ENCODE assay signal across 9 cellular contexts in the genomic region with DNA sequence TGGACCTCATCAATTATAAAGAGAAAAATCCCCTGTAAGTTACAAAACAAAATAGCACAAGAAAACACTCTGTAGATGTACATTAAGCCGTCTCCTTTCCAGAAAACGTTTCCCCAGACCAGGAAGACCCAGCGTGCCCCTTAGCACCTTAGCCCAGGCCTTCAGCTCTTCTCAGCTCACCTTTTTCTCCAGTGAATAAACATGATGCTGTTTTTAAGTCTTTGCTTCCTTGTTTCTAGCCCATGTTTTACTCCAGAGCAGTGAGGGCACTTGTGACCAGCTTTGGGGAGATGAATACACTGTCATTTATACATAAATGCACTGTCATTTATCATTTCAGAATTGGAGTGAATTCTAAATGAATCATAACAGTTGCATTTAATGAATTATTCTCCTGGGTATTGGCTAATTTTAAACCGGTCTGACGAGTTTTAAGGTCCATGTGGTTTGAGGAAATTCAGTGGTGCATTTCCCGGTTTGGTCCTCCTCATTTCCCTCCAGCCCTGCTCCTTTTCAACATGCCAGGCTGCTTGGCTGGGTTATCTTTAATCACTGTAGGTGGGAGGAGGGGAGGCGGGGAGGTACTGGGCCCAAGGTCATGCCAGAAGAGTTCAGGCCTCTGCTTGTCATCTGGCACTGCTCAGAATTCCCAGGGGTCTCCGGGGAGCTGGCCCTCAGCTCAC. TPM values are rescaled to one million over a fixed set of nuclear protein-coding genes. Genes with fewer than 3 reads are reported as not detected.
A peak's percentile ranks its signal among the peaks of the same experiment; 100 is the strongest.
DNase-seq lines count a peak whose midpoint lies in the region; ATAC-seq and TF ChIP-seq lines count a peak whose summit lies in the region.
"Had no signal": no experiment of that assay in that cellular context is flagged by ENCODE, and none has a peak within 500 bp of the region (broad histone marks: within the 10 kb centered on the region; RNA-seq: fewer than 3 reads in every experiment).

No MANE protein-coding gene starts in this region.

- TF ChIP-seq CTCF in left ventricle myocardium inferior (IDR thresholded peaks at IDR 0.05; ENCODE audit: borderline replicate concordance) (no peak), WTC11 (IDR thresholded peaks at IDR 0.05) (no peak)

- peak overlapping the region; percentile 8 for H3K4me2 ChIP-seq in GM23248 (ENCODE audit: unreplicated experiment)

- ATAC-seq in sciatic nerve (peak; percentile 36), GM21717 (IDR thresholded peaks at IDR 0.05; ENCODE audit: unreplicated experiment) (no peak), WTC11 (no peak)

- H3K27ac ChIP-seq in GM23248 (peak overlapping the region; percentile 22), left ventricle myocardium inferior (replicated peaks) (peak overlapping the region; percentile 45)
- H3K27ac ChIP-seq: spleen had no signal

- peak overlapping the region; percentile 14; the same call in 1 of the 2 replicates for H3K9ac ChIP-seq in GM23248

- H3K36me3 Mint-ChIP-seq in WTC11, result no peaks in the 10 kb centered on the region

- H3K9me2 ChIP-seq in GM23248 (ENCODE audit: insufficient read depth), result peaks cover 4% of the 10 kb centered on the region; the same call in 1 of the 2 replicates

- WGBS in GM23248 (ENCODE audit: low coverage in 1 of 2, low lambda C conversion rate in 2 of 2, missing lambda C conversion rate in 2 of 2), 2 experiments, result 20 to 27% methylated on average over 7 to 8 of the region's 8 CpGs

- H3K4me1 ChIP-seq in GM23248 (ENCODE audit: insufficient read depth), result peaks cover 23% of the 10 kb centered on the region
- peaks cover 31% of the 10 kb centered on the region for H3K4me1 ChIP-seq in left ventricle myocardium inferior

- CTCF ChIA-PET in HEK293T (lab: Yijun Ruan, JAX), result no interaction called here
- CTCF ChIA-PET in WTC11 (lab: Charles Lee), result interaction anchor here (1.4 kb wide), 1 partner anchor 103 kb away, joined by 4 read pairs; no protein-coding TSS in a partner anchor

- no peaks in the 10 kb centered on the region for H3K9me3 Mint-ChIP-seq in WTC11

- POLR2A ChIA-PET in HEK293T (lab: Yijun Ruan, JAX) (no interaction called here), WTC11 (lab: Charles Lee) (no interaction called here)

- peaks cover 87% of the 10 kb centered on the region for H3K79me2 ChIP-seq in GM23248 (ENCODE audit: insufficient read depth)

- intact Hi-C loops in left ventricle myocardium inferior (cut with micrococcal nuclease), result no loop called here
- intact Hi-C loops in sciatic nerve (cut with DNase I), result no loop called here

- H3K4me1 Mint-ChIP-seq in WTC11, result peaks cover 21% of the 10 kb centered on the region

- DNase-seq in GM23248 (peak; percentile 63), SK-N-DZ (ENCODE audit: low spot score) (peak; percentile 90), left ventricle myocardium inferior (peak; percentile 29), sciatic nerve (ENCODE audit: low spot score) (no peak), HEK293T (ENCODE audit: extremely low spot score) (no peak), T-helper 2 cell (no peak), WTC11 (ENCODE audit: low spot score) (no peak)
- DNase-seq: spleen had no signal

- H3F3A ChIP-seq in GM23248 (ENCODE audit: insufficient read depth), result peaks cover 20% of the 10 kb centered on the region; the same call in 1 of the 2 replicates

- H3K27ac Mint-ChIP-seq in WTC11, result no peak overlapping the region

- no peaks in the 10 kb centered on the region for H4K20me1 ChIP-seq in GM23248 (ENCODE audit: insufficient read depth)

- no peak overlapping the region for H3K4me3 Mint-ChIP-seq in WTC11

- no peaks in the 10 kb centered on the region for H3K36me3 ChIP-seq in GM23248 (ENCODE audit: low read depth)
- no peaks in the 10 kb centered on the region for H3K36me3 ChIP-seq in left ventricle myocardium inferior
- H3K36me3 ChIP-seq: spleen had no signal

- no peaks in the 10 kb centered on the region; the same call in 1 of the 2 replicates for H3K27me3 Mint-ChIP-seq in WTC11 (ENCODE audit: low read depth)

- H3K27me3 ChIP-seq in GM23248 (replicated peaks; ENCODE audit: insufficient read depth) (no peaks in the 10 kb centered on the region), left ventricle myocardium inferior (ENCODE audit: low read depth) (no peaks in the 10 kb centered on the region)
- H3K27me3 ChIP-seq: spleen had no signal

- H3K9me3 ChIP-seq in GM23248 (ENCODE audit: low read depth), result no peaks in the 10 kb centered on the region
- H3K9me3 ChIP-seq in left ventricle myocardium inferior (replicated peaks), result no peaks in the 10 kb centered on the region
- H3K9me3 ChIP-seq: spleen had no signal

- H3K4me3 ChIP-seq in GM23248, result no peak overlapping the region
- H3K4me3 ChIP-seq in left ventricle myocardium inferior, result no peak overlapping the region
- H3K4me3 ChIP-seq: spleen had no signal

- H2AFZ ChIP-seq in GM23248, result no peak overlapping the region

- in situ Hi-C loops in GM23248 (cut with MboI), result no loop called here

TF ChIP-seq in HEK293T, 16 proteins besides CTCF, POLR2A, EP300 and RAD21:
- TF ChIP-seq TARDBP (IDR thresholded peaks at IDR 0.05), result no peak
- TF ChIP-seq ARNT (IDR thresholded peaks at IDR 0.05), result no peak
- TF ChIP-seq NFRKB (IDR thresholded peaks at IDR 0.05), result no peak
- no peak for TF ChIP-seq LEF1 (IDR thresholded peaks at IDR 0.05; ENCODE audit: borderline replicate concordance)
- no peak for TF ChIP-seq BHLHE40 (IDR thresholded peaks at IDR 0.05; ENCODE audit: borderline replicate concordance)
- no peak for TF ChIP-seq FOXK2 (IDR thresholded peaks at IDR 0.05)

TF ChIP-seq in WTC11, 78 proteins besides CTCF, POLR2A, EP300 and RAD21 (continues in another document):
- TF ChIP-seq GABPB1 (CRISPR knock-in tag; IDR thresholded peaks at IDR 0.05) (no peak), CREB1 (CRISPR knock-in tag; IDR thresholded peaks at IDR 0.05) (no peak), EMX1 (CRISPR knock-in tag; IDR thresholded peaks at IDR 0.05) (no peak), NFATC4 (CRISPR knock-in tag; IDR thresholded peaks at IDR 0.05) (no peak)
- TF ChIP-seq, protein P1, sequence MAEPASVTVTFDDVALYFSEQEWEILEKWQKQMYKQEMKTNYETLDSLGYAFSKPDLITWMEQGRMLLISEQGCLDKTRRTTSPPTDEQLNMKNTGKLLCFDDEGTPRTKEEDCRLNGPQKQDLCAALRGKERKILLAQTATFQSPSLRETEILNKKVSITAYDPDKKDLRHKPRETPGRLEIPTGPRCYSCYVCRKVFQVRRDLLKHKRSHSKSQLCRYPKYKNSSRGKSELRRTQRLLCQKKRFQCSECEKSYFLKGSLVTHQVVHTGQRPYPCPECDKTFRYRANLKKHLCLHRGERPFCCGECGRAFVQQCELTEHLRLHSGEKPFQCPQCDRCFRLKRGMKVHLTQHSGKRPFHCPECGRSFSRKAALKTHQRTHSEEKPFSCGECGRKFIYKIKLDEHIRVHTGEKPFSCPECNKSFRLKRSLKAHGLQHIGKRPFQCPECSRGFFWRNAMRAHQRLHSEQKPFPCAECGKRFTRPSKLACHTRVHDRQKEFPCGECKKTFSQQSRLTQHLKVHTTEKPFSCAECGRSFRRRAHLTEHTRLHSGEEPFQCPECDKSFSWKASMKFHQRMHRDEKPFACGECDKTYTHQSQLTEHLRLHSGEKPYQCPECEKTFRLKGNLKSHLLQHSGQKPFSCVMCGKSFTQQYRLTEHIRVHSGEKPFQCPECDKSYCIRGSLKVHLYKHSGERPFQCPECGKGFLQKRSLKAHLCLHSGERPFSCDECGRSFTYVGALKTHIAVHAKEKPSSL (CRISPR knock-in tag; conservative IDR thresholded peaks at IDR 0.05), result no peak
- TF ChIP-seq, protein P2, sequence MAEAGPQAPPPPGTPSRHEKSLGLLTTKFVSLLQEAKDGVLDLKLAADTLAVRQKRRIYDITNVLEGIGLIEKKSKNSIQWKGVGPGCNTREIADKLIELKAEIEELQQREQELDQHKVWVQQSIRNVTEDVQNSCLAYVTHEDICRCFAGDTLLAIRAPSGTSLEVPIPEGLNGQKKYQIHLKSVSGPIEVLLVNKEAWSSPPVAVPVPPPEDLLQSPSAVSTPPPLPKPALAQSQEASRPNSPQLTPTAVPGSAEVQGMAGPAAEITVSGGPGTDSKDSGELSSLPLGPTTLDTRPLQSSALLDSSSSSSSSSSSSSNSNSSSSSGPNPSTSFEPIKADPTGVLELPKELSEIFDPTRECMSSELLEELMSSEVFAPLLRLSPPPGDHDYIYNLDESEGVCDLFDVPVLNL (CRISPR knock-in tag; IDR thresholded peaks at IDR 0.05; ENCODE audit: borderline replicate concordance, low read depth), result no peak
- TF ChIP-seq, protein P3, sequence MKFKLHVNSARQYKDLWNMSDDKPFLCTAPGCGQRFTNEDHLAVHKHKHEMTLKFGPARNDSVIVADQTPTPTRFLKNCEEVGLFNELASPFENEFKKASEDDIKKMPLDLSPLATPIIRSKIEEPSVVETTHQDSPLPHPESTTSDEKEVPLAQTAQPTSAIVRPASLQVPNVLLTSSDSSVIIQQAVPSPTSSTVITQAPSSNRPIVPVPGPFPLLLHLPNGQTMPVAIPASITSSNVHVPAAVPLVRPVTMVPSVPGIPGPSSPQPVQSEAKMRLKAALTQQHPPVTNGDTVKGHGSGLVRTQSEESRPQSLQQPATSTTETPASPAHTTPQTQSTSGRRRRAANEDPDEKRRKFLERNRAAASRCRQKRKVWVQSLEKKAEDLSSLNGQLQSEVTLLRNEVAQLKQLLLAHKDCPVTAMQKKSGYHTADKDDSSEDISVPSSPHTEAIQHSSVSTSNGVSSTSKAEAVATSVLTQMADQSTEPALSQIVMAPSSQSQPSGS (CRISPR knock-in tag; IDR thresholded peaks at IDR 0.05; ENCODE audit: borderline replicate concordance, low read depth), result no peak
- TF ChIP-seq, protein P4, sequence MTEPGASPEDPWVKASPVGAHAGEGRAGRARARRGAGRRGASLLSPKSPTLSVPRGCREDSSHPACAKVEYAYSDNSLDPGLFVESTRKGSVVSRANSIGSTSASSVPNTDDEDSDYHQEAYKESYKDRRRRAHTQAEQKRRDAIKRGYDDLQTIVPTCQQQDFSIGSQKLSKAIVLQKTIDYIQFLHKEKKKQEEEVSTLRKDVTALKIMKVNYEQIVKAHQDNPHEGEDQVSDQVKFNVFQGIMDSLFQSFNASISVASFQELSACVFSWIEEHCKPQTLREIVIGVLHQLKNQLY (CRISPR knock-in tag; IDR thresholded peaks at IDR 0.05), result no peak

RNA-seq across cellular contexts. Expression of a gene that starts 23.8 kb away (rescaled TPM):
- total RNA-seq in GM23248 (2014; rRNA removed; shearing (Covaris generic)), result 5.9 and 15.7 TPM in 2 replicates
- 7.0 TPM in 2 replicates for polyA plus RNA-seq in GM23248 (2016; fragmentation: Nextera tagmentation; extraction: Ambion mirVana)
- polyA plus RNA-seq in SK-N-DZ (2014; cell fraction: cytosol; rRNA removed), result 7.0 and 8.8 TPM in 2 replicates
- polyA plus RNA-seq in SK-N-DZ (2014; cell fraction: nucleus; rRNA removed), result 5.8 and 9.9 TPM in 2 replicates
- total RNA-seq in left ventricle myocardium inferior (14.7 TPM), sciatic nerve (30.5 TPM), WTC11 (2021) (3.1 to 5.8 TPM (median 3.8 TPM) in 3 replicates)

Comparison
In these comparisons a context has a peak if more than half of its experiments do, and no peak if none do; other contexts are left out.
1. DNase-seq: peak in GM23248 (single experiment), SK-N-DZ (single experiment) and left ventricle myocardium inferior (single experiment); none in sciatic nerve (single experiment), HEK293T (single experiment), T-helper 2 cell (0 of 5) and WTC11 (single experiment).